1 cellular context compared by ENCODE assay signal in genomic region chr12:57852620-57853509, GRCh38.
A peak's percentile ranks its signal among the peaks of the same experiment; 100 is the strongest.
TF ChIP-seq lines count a peak whose summit lies in the region.

No MANE protein-coding gene starts in this region.

TF ChIP-seq in H1, 55 proteins besides CTCF, POLR2A, EP300 and RAD21:
- no peak for TF ChIP-seq CEBPB (IDR thresholded peaks at IDR 0.05; ENCODE audit: low read depth, low read length)
- TF ChIP-seq HDAC6 (IDR thresholded peaks at IDR 0.05; ENCODE audit: low read depth, low read length), result no peak
- 0 out of 2 replicates have a peak, but pooled peaks have one; percentile 42 for TF ChIP-seq CHD2 (IDR thresholded peaks at IDR 0.05; ENCODE audit: low read length)
- TF ChIP-seq CHD1 (IDR thresholded peaks at IDR 0.05; ENCODE audit: low read depth, low read length), result no peak
- TF ChIP-seq CHD7 (IDR thresholded peaks at IDR 0.05; ENCODE audit: insufficient replicate concordance, low read length), result no peak
- no peak for TF ChIP-seq SP4 (IDR thresholded peaks at IDR 0.05; ENCODE audit: low read length)
- no peak for TF ChIP-seq BCL11A (IDR thresholded peaks at IDR 0.05; ENCODE audit: low read depth in 2 of 2, low read length in 2 of 2)
- TF ChIP-seq KDM1A (IDR thresholded peaks at IDR 0.05; ENCODE audit: borderline replicate concordance, low read length), result 0 out of 2 replicates have a peak, but pooled peaks have one; percentile 14
- peak; percentile 73 for TF ChIP-seq KDM4A (IDR thresholded peaks at IDR 0.05; ENCODE audit: low read depth, low read length, severe bottlenecking)
- peak; percentile 56; the same call in 1 of the 2 replicates for TF ChIP-seq E2F6 (IDR thresholded peaks at IDR 0.05)
- TF ChIP-seq CTBP2 (IDR thresholded peaks at IDR 0.05; ENCODE audit: borderline replicate concordance, insufficient read depth, insufficient read length, low read length), result peak; percentile 23
- no peak for TF ChIP-seq ZNF274 (IDR thresholded peaks at IDR 0.05; ENCODE audit: borderline replicate concordance, extremely low read depth, low read length)
- no peak for TF ChIP-seq NRF1 (IDR thresholded peaks at IDR 0.05; ENCODE audit: low read depth, low read length)
- no peak for TF ChIP-seq ATF2 (IDR thresholded peaks at IDR 0.05; ENCODE audit: low read length)
- peak; percentile 52 for TF ChIP-seq NANOG (IDR thresholded peaks at IDR 0.05; ENCODE audit: insufficient read depth, low read depth, low read length, poor library complexity, severe bottlenecking)
- no peak for TF ChIP-seq YY1 (IDR thresholded peaks at IDR 0.05; ENCODE audit: low read depth, low read length)
- peak; percentile 88 for TF ChIP-seq ASH2L (IDR thresholded peaks at IDR 0.05; ENCODE audit: low read length)
- TF ChIP-seq RNF2 (IDR thresholded peaks at IDR 0.05; ENCODE audit: borderline replicate concordance, low read depth, low read length, missing control alignments, poor library complexity, severe bottlenecking), result no peak
- peak; percentile 36; the same call in 1 of the 2 replicates for TF ChIP-seq PHF8 (conservative IDR thresholded peaks at IDR 0.05; ENCODE audit: low read depth, low read length)
- TF ChIP-seq RXRA (IDR thresholded peaks at IDR 0.05; ENCODE audit: insufficient read depth, low read depth, low read length), result no peak
- TF ChIP-seq SUZ12 (IDR thresholded peaks at IDR 0.05; ENCODE audit: low read length), result no peak
- TF ChIP-seq JUN (IDR thresholded peaks at IDR 0.05; ENCODE audit: low read depth, low read length), result no peak
- no peak for TF ChIP-seq JUND (IDR thresholded peaks at IDR 0.05; ENCODE audit: low read length)
- TF ChIP-seq SP1 (IDR thresholded peaks at IDR 0.05; ENCODE audit: low read depth, low read length), result peak; percentile 67; the same call in 1 of the 2 replicates
- peak; percentile 89 for TF ChIP-seq USF2 (IDR thresholded peaks at IDR 0.05; ENCODE audit: low read length)
- no peak for TF ChIP-seq EZH2 (IDR thresholded peaks at IDR 0.05; ENCODE audit: low read depth, low read length, severe bottlenecking)
- no peak for TF ChIP-seq SRF (IDR thresholded peaks at IDR 0.05; ENCODE audit: low read depth, low read length)
- 0 out of 2 replicates have a peak, but pooled peaks have one; percentile 54 for TF ChIP-seq ATF3 (IDR thresholded peaks at IDR 0.05; ENCODE audit: insufficient read depth, low read depth, low read length)
- no peak for TF ChIP-seq POLR2AphosphoS5 (IDR thresholded peaks at IDR 0.05; ENCODE audit: low read depth, low read length)
- TF ChIP-seq TBP (IDR thresholded peaks at IDR 0.05; ENCODE audit: low read depth, low read length), result peak; percentile 25; the same call in 1 of the 2 replicates
- no peak for TF ChIP-seq POU5F1 (IDR thresholded peaks at IDR 0.05; ENCODE audit: low read depth, low read length)
- TF ChIP-seq BRCA1 (IDR thresholded peaks at IDR 0.05; ENCODE audit: low read depth, low read length), result no peak
- no peak for TF ChIP-seq MAFK (IDR thresholded peaks at IDR 0.05; ENCODE audit: low read depth, low read length)
- TF ChIP-seq RBBP5 (IDR thresholded peaks at IDR 0.05; ENCODE audit: borderline replicate concordance, low read depth, low read length), result peak; percentile 75; the same call in 1 of the 2 replicates
- TF ChIP-seq TEAD4 (IDR thresholded peaks at IDR 0.05; ENCODE audit: low read depth, low read length), result no peak
- TF ChIP-seq RFX5 (IDR thresholded peaks at IDR 0.05; ENCODE audit: borderline replicate concordance, low read depth, low read length), result no peak
- no peak for TF ChIP-seq GABPA (IDR thresholded peaks at IDR 0.05; ENCODE audit: borderline replicate concordance, insufficient read depth, low read length)
- TF ChIP-seq TAF1 (IDR thresholded peaks at IDR 0.05; ENCODE audit: low read depth, low read length), result peak; percentile 14; the same call in 1 of the 2 replicates
- no peak for TF ChIP-seq CBX5 (IDR thresholded peaks at IDR 0.05; ENCODE audit: low read depth, low read length)
- TF ChIP-seq MAX (IDR thresholded peaks at IDR 0.05), result peak; percentile 80
